In the genomic region with DNA sequence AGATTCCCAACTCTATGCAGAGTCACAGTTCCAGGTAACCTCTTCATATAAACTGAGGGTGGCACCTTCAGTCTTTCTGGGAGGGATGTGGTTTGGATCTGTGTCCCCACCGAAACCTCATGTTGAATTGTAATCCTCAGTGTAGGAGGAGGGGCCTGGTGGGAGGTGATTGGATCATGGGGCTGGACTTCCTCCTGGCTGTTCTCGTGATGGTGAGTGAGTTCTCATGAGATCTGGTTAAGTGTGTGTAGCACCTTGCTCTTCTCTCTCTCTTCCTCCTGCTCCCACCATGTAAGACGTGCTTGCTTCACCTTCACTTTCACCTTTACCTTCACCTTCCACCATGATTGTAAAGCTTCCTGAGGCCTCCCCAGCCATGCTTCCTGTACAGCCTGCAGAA, we compare ENCODE assay signal across 2 cellular contexts.
TF ChIP-seq lines count a peak whose summit lies in the region.

No MANE protein-coding gene starts in this region.

TF ChIP-seq in GM23338, 12 proteins besides CTCF, POLR2A, EP300 and RAD21:
- TF ChIP-seq EZH2phosphoT487 (IDR thresholded peaks at IDR 0.05; ENCODE audit: unreplicated experiment) (no peak), ZNF114 (CRISPR knock-in tag; IDR thresholded peaks at IDR 0.05) (no peak), NANOG (IDR thresholded peaks at IDR 0.05; ENCODE audit: borderline replicate concordance) (no peak), POLR2AphosphoS5 (IDR thresholded peaks at IDR 0.05; ENCODE audit: low read depth) (no peak), ZNF331 (CRISPR knock-in tag; IDR thresholded peaks at IDR 0.05; ENCODE audit: low read depth) (no peak), CREB1 (CRISPR knock-in tag; IDR thresholded peaks at IDR 0.05; ENCODE audit: low read depth) (no peak)
- TF ChIP-seq, protein P1, sequence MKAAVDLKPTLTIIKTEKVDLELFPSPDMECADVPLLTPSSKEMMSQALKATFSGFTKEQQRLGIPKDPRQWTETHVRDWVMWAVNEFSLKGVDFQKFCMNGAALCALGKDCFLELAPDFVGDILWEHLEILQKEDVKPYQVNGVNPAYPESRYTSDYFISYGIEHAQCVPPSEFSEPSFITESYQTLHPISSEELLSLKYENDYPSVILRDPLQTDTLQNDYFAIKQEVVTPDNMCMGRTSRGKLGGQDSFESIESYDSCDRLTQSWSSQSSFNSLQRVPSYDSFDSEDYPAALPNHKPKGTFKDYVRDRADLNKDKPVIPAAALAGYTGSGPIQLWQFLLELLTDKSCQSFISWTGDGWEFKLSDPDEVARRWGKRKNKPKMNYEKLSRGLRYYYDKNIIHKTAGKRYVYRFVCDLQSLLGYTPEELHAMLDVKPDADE (IDR thresholded peaks at IDR 0.05) = no peak
- TF ChIP-seq, protein P2, sequence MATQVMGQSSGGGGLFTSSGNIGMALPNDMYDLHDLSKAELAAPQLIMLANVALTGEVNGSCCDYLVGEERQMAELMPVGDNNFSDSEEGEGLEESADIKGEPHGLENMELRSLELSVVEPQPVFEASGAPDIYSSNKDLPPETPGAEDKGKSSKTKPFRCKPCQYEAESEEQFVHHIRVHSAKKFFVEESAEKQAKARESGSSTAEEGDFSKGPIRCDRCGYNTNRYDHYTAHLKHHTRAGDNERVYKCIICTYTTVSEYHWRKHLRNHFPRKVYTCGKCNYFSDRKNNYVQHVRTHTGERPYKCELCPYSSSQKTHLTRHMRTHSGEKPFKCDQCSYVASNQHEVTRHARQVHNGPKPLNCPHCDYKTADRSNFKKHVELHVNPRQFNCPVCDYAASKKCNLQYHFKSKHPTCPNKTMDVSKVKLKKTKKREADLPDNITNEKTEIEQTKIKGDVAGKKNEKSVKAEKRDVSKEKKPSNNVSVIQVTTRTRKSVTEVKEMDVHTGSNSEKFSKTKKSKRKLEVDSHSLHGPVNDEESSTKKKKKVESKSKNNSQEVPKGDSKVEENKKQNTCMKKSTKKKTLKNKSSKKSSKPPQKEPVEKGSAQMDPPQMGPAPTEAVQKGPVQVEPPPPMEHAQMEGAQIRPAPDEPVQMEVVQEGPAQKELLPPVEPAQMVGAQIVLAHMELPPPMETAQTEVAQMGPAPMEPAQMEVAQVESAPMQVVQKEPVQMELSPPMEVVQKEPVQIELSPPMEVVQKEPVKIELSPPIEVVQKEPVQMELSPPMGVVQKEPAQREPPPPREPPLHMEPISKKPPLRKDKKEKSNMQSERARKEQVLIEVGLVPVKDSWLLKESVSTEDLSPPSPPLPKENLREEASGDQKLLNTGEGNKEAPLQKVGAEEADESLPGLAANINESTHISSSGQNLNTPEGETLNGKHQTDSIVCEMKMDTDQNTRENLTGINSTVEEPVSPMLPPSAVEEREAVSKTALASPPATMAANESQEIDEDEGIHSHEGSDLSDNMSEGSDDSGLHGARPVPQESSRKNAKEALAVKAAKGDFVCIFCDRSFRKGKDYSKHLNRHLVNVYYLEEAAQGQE (IDR thresholded peaks at IDR 0.05; ENCODE audit: unreplicated experiment) = no peak
- TF ChIP-seq, protein P3, sequence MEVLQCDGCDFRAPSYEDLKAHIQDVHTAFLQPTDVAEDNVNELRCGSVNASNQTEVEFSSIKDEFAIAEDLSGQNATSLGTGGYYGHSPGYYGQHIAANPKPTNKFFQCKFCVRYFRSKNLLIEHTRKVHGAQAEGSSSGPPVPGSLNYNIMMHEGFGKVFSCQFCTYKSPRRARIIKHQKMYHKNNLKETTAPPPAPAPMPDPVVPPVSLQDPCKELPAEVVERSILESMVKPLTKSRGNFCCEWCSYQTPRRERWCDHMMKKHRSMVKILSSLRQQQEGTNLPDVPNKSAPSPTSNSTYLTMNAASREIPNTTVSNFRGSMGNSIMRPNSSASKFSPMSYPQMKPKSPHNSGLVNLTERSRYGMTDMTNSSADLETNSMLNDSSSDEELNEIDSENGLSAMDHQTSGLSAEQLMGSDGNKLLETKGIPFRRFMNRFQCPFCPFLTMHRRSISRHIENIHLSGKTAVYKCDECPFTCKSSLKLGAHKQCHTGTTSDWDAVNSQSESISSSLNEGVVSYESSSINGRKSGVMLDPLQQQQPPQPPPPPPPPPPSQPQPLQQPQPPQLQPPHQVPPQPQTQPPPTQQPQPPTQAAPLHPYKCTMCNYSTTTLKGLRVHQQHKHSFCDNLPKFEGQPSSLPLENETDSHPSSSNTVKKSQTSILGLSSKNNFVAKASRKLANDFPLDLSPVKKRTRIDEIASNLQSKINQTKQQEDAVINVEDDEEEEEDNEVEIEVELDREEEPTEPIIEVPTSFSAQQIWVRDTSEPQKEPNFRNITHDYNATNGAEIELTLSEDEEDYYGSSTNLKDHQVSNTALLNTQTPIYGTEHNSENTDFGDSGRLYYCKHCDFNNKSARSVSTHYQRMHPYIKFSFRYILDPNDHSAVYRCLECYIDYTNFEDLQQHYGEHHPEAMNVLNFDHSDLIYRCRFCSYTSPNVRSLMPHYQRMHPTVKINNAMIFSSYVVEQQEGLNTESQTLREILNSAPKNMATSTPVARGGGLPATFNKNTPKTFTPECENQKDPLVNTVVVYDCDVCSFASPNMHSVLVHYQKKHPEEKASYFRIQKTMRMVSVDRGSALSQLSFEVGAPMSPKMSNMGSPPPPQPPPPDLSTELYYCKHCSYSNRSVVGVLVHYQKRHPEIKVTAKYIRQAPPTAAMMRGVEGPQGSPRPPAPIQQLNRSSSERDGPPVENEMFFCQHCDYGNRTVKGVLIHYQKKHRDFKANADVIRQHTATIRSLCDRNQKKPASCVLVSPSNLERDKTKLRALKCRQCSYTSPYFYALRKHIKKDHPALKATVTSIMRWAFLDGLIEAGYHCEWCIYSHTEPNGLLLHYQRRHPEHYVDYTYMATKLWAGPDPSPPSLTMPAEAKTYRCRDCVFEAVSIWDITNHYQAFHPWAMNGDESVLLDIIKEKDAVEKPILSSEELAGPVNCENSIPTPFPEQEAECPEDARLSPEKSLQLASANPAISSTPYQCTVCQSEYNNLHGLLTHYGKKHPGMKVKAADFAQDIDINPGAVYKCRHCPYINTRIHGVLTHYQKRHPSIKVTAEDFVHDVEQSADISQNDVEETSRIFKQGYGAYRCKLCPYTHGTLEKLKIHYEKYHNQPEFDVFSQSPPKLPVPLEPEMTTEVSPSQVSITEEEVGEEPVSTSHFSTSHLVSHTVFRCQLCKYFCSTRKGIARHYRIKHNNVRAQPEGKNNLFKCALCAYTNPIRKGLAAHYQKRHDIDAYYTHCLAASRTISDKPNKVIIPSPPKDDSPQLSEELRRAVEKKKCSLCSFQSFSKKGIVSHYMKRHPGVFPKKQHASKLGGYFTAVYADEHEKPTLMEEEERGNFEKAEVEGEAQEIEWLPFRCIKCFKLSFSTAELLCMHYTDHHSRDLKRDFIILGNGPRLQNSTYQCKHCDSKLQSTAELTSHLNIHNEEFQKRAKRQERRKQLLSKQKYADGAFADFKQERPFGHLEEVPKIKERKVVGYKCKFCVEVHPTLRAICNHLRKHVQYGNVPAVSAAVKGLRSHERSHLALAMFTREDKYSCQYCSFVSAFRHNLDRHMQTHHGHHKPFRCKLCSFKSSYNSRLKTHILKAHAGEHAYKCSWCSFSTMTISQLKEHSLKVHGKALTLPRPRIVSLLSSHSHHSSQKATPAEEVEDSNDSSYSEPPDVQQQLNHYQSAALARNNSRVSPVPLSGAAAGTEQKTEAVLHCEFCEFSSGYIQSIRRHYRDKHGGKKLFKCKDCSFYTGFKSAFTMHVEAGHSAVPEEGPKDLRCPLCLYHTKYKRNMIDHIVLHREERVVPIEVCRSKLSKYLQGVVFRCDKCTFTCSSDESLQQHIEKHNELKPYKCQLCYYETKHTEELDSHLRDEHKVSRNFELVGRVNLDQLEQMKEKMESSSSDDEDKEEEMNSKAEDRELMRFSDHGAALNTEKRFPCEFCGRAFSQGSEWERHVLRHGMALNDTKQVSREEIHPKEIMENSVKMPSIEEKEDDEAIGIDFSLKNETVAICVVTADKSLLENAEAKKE (CRISPR knock-in tag; IDR thresholded peaks at IDR 0.05) = no peak

TF ChIP-seq in GM12878, 131 proteins besides CTCF, POLR2A, EP300 and RAD21:
- TF ChIP-seq, protein P4, sequence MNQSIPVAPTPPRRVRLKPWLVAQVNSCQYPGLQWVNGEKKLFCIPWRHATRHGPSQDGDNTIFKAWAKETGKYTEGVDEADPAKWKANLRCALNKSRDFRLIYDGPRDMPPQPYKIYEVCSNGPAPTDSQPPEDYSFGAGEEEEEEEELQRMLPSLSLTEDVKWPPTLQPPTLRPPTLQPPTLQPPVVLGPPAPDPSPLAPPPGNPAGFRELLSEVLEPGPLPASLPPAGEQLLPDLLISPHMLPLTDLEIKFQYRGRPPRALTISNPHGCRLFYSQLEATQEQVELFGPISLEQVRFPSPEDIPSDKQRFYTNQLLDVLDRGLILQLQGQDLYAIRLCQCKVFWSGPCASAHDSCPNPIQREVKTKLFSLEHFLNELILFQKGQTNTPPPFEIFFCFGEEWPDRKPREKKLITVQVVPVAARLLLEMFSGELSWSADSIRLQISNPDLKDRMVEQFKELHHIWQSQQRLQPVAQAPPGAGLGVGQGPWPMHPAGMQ (IDR thresholded peaks at IDR 0.05; ENCODE audit: borderline replicate concordance) = no peak
- TF ChIP-seq RELA (IDR thresholded peaks at IDR 0.05; ENCODE audit: borderline replicate concordance, partially characterized antibody) = no peak
- TF ChIP-seq CHD4 (IDR thresholded peaks at IDR 0.05) = no peak
- TF ChIP-seq CHD1 (IDR thresholded peaks at IDR 0.05; ENCODE audit: low read depth, low read length) = no peak
- TF ChIP-seq NR2F1 (conservative IDR thresholded peaks at IDR 0.05) = no peak
